7 cellular contexts compared by ENCODE assay signal in genomic region chr16:68114948-68115347, GRCh38. TPM values are rescaled to one million over a fixed set of nuclear protein-coding genes. Genes with fewer than 3 reads are reported as not detected.
A peak's percentile ranks its signal among the peaks of the same experiment; 100 is the strongest.
DNase-seq lines count a peak whose midpoint lies in the region; ATAC-seq and TF ChIP-seq lines count a peak whose summit lies in the region.
"Not testable (repeated sequence)": the region's sequence is repeated elsewhere in the genome, so short reads cannot be mapped to it uniquely, and the experiment has no call there.

No MANE protein-coding gene starts in this region.

- not testable (repeated sequence) for H3K4me1 ChIP-seq in GM23248 (ENCODE audit: insufficient read depth); mesenchymal stem cell (ENCODE audit: control insufficient read depth, insufficient read depth, low read depth, low read length); osteoblast (ENCODE audit: insufficient read depth, low read length)
- peaks cover 6 to 45% of the 10 kb centered on the region in 2 donors for H3K4me1 ChIP-seq in left lung

- H3K27me3 ChIP-seq in CD4-positive, alpha-beta T cell (ENCODE audit: control insufficient read depth, insufficient read depth, low read length); GM23248 (replicated peaks; ENCODE audit: insufficient read depth); left lung; mesenchymal stem cell (ENCODE audit: control insufficient read depth in 1 of 2, insufficient read depth in 1 of 2, low read length in 2 of 2); osteoblast (ENCODE audit: insufficient read depth, low read length): not testable (repeated sequence)

- H2BK120ac ChIP-seq in mesenchymal stem cell (ENCODE audit: low read depth, low read length) = not testable (repeated sequence)

- WGBS in GM23248 (ENCODE audit: low coverage in 1 of 2, low lambda C conversion rate in 2 of 2, missing lambda C conversion rate in 2 of 2), 2 experiments = 85 to 89% methylated on average over 8 of the region's 8 CpGs
- 91% methylated on average over 8 of the region's 8 CpGs for WGBS in mesenchymal stem cell

- H2BK15ac ChIP-seq in mesenchymal stem cell (ENCODE audit: low read depth, poor library complexity, severe bottlenecking) = not testable (repeated sequence)

- not testable (repeated sequence) for ATAC-seq in CD4-positive, alpha-beta T cell (ENCODE audit: poor library complexity); activated CD8-positive, alpha-beta T cell treated with anti-CD3 and anti-CD28 coated beads for 36 hours
- ATAC-seq in left lung = peak; percentile 65

- peaks cover 16% of the 10 kb centered on the region for H3K79me1 ChIP-seq in mesenchymal stem cell (replicated peaks; ENCODE audit: low read length, poor library complexity, severe bottlenecking)

- H2AK5ac ChIP-seq in mesenchymal stem cell (ENCODE audit: low read length, severe bottlenecking) = not testable (repeated sequence)

- in situ Hi-C loops in GM23248 (cut with MboI) = not testable (repeated sequence)

- not testable (repeated sequence) for H3K27me3 Mint-ChIP-seq in CD4-positive, alpha-beta T cell; activated CD8-positive, alpha-beta T cell treated with anti-CD3 and anti-CD28 coated beads for 36 hours

- peaks cover 92% of the 10 kb centered on the region for H3K4me1 Mint-ChIP-seq in CD4-positive, alpha-beta T cell (ENCODE audit: low read depth)
- peaks cover 84% of the 10 kb centered on the region for H3K4me1 Mint-ChIP-seq in activated CD8-positive, alpha-beta T cell treated with anti-CD3 and anti-CD28 coated beads for 36 hours (ENCODE audit: low read depth)

- H2BK5ac ChIP-seq in mesenchymal stem cell (ENCODE audit: low read depth, low read length, poor library complexity, severe bottlenecking) = not testable (repeated sequence)

- not testable (repeated sequence) for H3K4me3 Mint-ChIP-seq in CD4-positive, alpha-beta T cell; activated CD8-positive, alpha-beta T cell treated with anti-CD3 and anti-CD28 coated beads for 36 hours

- not testable (repeated sequence) for H3K9me2 ChIP-seq in GM23248 (ENCODE audit: insufficient read depth)

- peaks cover 100% of the 10 kb centered on the region for H3K79me2 ChIP-seq in GM23248 (ENCODE audit: insufficient read depth)
- H3K79me2 ChIP-seq in osteoblast (ENCODE audit: insufficient read depth, low read length) = peaks cover 91% of the 10 kb centered on the region

- H3K36me3 ChIP-seq in GM23248 (ENCODE audit: low read depth); left lung; mesenchymal stem cell (ENCODE audit: control insufficient read depth in 1 of 2, insufficient read depth in 2 of 2, low read depth in 1 of 2, low read length in 2 of 2); osteoblast (ENCODE audit: insufficient read depth, low read length): not testable (repeated sequence)

- H4K20me1 ChIP-seq in GM23248 (ENCODE audit: insufficient read depth) = not testable (repeated sequence)
- peaks cover 53% of the 10 kb centered on the region for H4K20me1 ChIP-seq in osteoblast (ENCODE audit: insufficient read depth, low read length)

- not testable (repeated sequence) for H3K4me3 ChIP-seq in GM23248; left lung; mesenchymal stem cell (ENCODE audit: insufficient read depth in 1 of 2, low read depth in 1 of 2, low read length in 2 of 2); osteoblast (ENCODE audit: insufficient read depth, low read length)

- H3K27ac ChIP-seq in CD4-positive, alpha-beta T cell (ENCODE audit: low read depth, low read length); GM23248; left lung; mesenchymal stem cell (ENCODE audit: low read length, poor library complexity, severe bottlenecking); osteoblast (ENCODE audit: low read depth, low read length): not testable (repeated sequence)

- POLR2A ChIA-PET in CD4-positive, alpha-beta T cell (lab: Charles Lee) = not testable (repeated sequence)
- POLR2A ChIA-PET in activated CD8-positive, alpha-beta T cell treated with anti-CD3 and anti-CD28 coated beads for 36 hours (lab: Charles Lee) = interaction anchor here (0.7 kb wide), 1 partner anchor 117 kb away, joined by 5 read pairs; no protein-coding TSS in a partner anchor

- H2AFZ ChIP-seq in GM23248; mesenchymal stem cell (ENCODE audit: low read depth, low read length); osteoblast (ENCODE audit: low read length): not testable (repeated sequence)

- not testable (repeated sequence) for H3K23ac ChIP-seq in mesenchymal stem cell (ENCODE audit: low read length in 2 of 2)

- H3K27ac Mint-ChIP-seq in CD4-positive, alpha-beta T cell = peak overlapping the region; percentile 43
- peak overlapping the region; percentile 12 for H3K27ac Mint-ChIP-seq in activated CD8-positive, alpha-beta T cell treated with anti-CD3 and anti-CD28 coated beads for 36 hours

- H3K14ac ChIP-seq in mesenchymal stem cell (ENCODE audit: low read length in 2 of 2) = not testable (repeated sequence)

- intact Hi-C loops in CD4-positive, alpha-beta T cell (cut with DNase I, micrococcal nuclease); activated CD8-positive, alpha-beta T cell treated with anti-CD3 and anti-CD28 coated beads for 36 hours (cut with micrococcal nuclease); left lung (cut with DNase I): not testable (repeated sequence)

- CTCF ChIA-PET in CD4-positive, alpha-beta T cell (lab: Charles Lee) = interaction anchor here (0.8 kb wide), 1 partner anchor 21 kb away, joined by 5 read pairs; no protein-coding TSS in a partner anchor
- CTCF ChIA-PET in activated CD8-positive, alpha-beta T cell treated with anti-CD3 and anti-CD28 coated beads for 36 hours (lab: Charles Lee) = not testable (repeated sequence)

- not testable (repeated sequence) for H3K4me2 ChIP-seq in GM23248 (ENCODE audit: unreplicated experiment); mesenchymal stem cell (ENCODE audit: low read length, poor library complexity, severe bottlenecking); osteoblast (ENCODE audit: insufficient read depth, low read length)

- not testable (repeated sequence) for H3K9me3 Mint-ChIP-seq in CD4-positive, alpha-beta T cell
- H3K9me3 Mint-ChIP-seq in activated CD8-positive, alpha-beta T cell treated with anti-CD3 and anti-CD28 coated beads for 36 hours = peaks cover 15% of the 10 kb centered on the region

- H3K9me3 ChIP-seq in CD4-positive, alpha-beta T cell (ENCODE audit: control insufficient read depth, low read length); GM23248 (ENCODE audit: low read depth); left lung; mesenchymal stem cell (ENCODE audit: control insufficient read depth, low read length); osteoblast (ENCODE audit: low read depth, low read length): not testable (repeated sequence)

- not testable (repeated sequence) for H3K9ac ChIP-seq in GM23248; mesenchymal stem cell (ENCODE audit: low read length)

- TF ChIP-seq CTCF in CD4-positive, alpha-beta T cell (IDR thresholded peaks at IDR 0.05); activated CD8-positive, alpha-beta T cell treated with anti-CD3 and anti-CD28 coated beads for 36 hours (IDR thresholded peaks at IDR 0.05); left lung (IDR thresholded peaks at IDR 0.05); osteoblast (IDR thresholded peaks at IDR 0.05; ENCODE audit: extremely low read depth, low read depth, low read length): not testable (repeated sequence)

- H3F3A ChIP-seq in GM23248 (ENCODE audit: insufficient read depth) = not testable (repeated sequence)

- H4K8ac ChIP-seq in mesenchymal stem cell (ENCODE audit: low read length) = not testable (repeated sequence)

- H4K91ac ChIP-seq in mesenchymal stem cell (ENCODE audit: low read length) = not testable (repeated sequence)

- H3K18ac ChIP-seq in mesenchymal stem cell (ENCODE audit: low read depth in 1 of 2, low read length in 2 of 2) = not testable (repeated sequence)

- H3K4ac ChIP-seq in mesenchymal stem cell (ENCODE audit: low read depth in 1 of 2, low read length in 2 of 2) = not testable (repeated sequence)

- DNase-seq in CD4-positive, alpha-beta T cell; activated CD8-positive, alpha-beta T cell treated with anti-CD3 and anti-CD28 coated beads for 36 hours; left lung: not testable (repeated sequence)
- DNase-seq in GM23248 (peak; percentile 3), amniotic epithelial cell (ENCODE audit: low read depth) (peak; percentile 22), mesenchymal stem cell (peak; percentile 15), osteoblast (ENCODE audit: insufficient read length, low spot score, missing footprints) (peak; percentile 55)

- peaks cover 29% of the 10 kb centered on the region for H3K36me3 Mint-ChIP-seq in CD4-positive, alpha-beta T cell (ENCODE audit: low read depth)
- peaks cover 32% of the 10 kb centered on the region for H3K36me3 Mint-ChIP-seq in activated CD8-positive, alpha-beta T cell treated with anti-CD3 and anti-CD28 coated beads for 36 hours (ENCODE audit: low read depth)

- H2BK12ac ChIP-seq in mesenchymal stem cell (ENCODE audit: low read length in 2 of 2) = not testable (repeated sequence)

RNA-seq across cellular contexts. Expression of gene NFATC3, which starts 29.8 kb away (rescaled TPM):
- 10 to 100 TPM; 84.8 to 94.4 TPM for total RNA-seq in CD4-positive, alpha-beta T cell
- 14.2 and 17.5 TPM in 2 replicates for total RNA-seq in GM23248 (2014; rRNA removed; shearing (Covaris generic))
- polyA plus RNA-seq in GM23248 (2016; fragmentation: Nextera tagmentation; extraction: Ambion mirVana) = 10.2 and 12.3 TPM in 2 replicates
- 100 to 1,000 TPM; 102 to 104 TPM for total RNA-seq in activated CD8-positive, alpha-beta T cell treated with anti-CD3 and anti-CD28 coated beads for 36 hours
- total RNA-seq in left lung (10 to 100 TPM; 58.5 to 65.8 TPM), osteoblast (36.2 and 43.9 TPM in 2 replicates)
- 11.8 TPM for polyA plus RNA-seq in mesenchymal stem cell (2013, experiment 1 of 2)
- 11.8 TPM for polyA plus RNA-seq in mesenchymal stem cell (2013, experiment 2 of 2)
